ENCODE assay signal across 1 cellular context in genomic region chr12:3342051-3342450, GRCh38.
TF ChIP-seq lines count a peak whose summit lies in the region.

No MANE protein-coding gene starts in this region.

TF ChIP-seq in WTC11, 78 proteins besides CTCF, POLR2A, EP300 and RAD21 (continued from another document):
- TF ChIP-seq ETV6 (CRISPR knock-in tag; IDR thresholded peaks at IDR 0.05) (no peak), PRRX2 (CRISPR knock-in tag; IDR thresholded peaks at IDR 0.05) (no peak)
